ENCODE assay signal across 23 cellular contexts in genomic region chr13:101946411-101946810, GRCh38.
"Had no signal": no experiment of that assay in that cellular context is flagged by ENCODE, and none has a peak within 500 bp of the region (broad histone marks: within the 10 kb centered on the region; RNA-seq: fewer than 3 reads in every experiment).

No MANE protein-coding gene starts in this region.

- H3K9me3 Mint-ChIP-seq: activated naive CD8-positive, alpha-beta T cell treated with anti-CD3 and anti-CD28 coated beads, Interleukin-2, amount 50 U/mL, for 24 hours; central memory CD8-positive, alpha-beta T cell had no signal

- H3K36me3 Mint-ChIP-seq: activated CD4-positive, alpha-beta memory T cell treated with anti-CD3 and anti-CD28 coated beads for 36 hours; activated naive CD4-positive, alpha-beta T cell treated with anti-CD3 and anti-CD28 coated beads, Interleukin-2, amount 50 U/mL, for 72 hours; brain had no signal

- H3K27ac Mint-ChIP-seq: activated CD4-positive, alpha-beta memory T cell treated with anti-CD3 and anti-CD28 coated beads for 36 hours; activated CD4-positive, alpha-beta T cell treated with anti-CD3 and anti-CD28 coated beads, Interleukin-2, amount 10 ng/mL, durations not matched to agents 7 days and 5 days; activated naive CD4-positive, alpha-beta T cell treated with anti-CD3 and anti-CD28 coated beads, Interleukin-2, amount 50 U/mL, for 72 hours; activated naive CD8-positive, alpha-beta T cell treated with anti-CD3 and anti-CD28 coated beads, Interleukin-2, amount 50 U/mL, for 24 hours; brain; T-helper 17 cell had no signal

- DNase-seq: activated CD4-positive, alpha-beta memory T cell treated with anti-CD3 and anti-CD28 coated beads for 36 hours; activated CD4-positive, alpha-beta T cell treated with anti-CD3 and anti-CD28 coated beads, Interleukin-2, amount 10 ng/mL, durations not matched to agents 7 days and 5 days; activated CD4-positive, CD25-positive, alpha-beta regulatory T cell; activated CD8-positive, alpha-beta memory T cell treated with anti-CD3 and anti-CD28 coated beads for 24 hours; activated effector memory CD4-positive, alpha-beta T cell treated with anti-CD3 and anti-CD28 coated beads, Interleukin-2, amount 50 U/mL, for 16 hours; activated naive CD4-positive, alpha-beta T cell treated with Interleukin-2 at 50 U/mL for 16 hours; activated naive CD8-positive, alpha-beta T cell treated with anti-CD3 and anti-CD28 coated beads, Interleukin-2, amount 50 U/mL, for 24 hours; activated T-cell treated with anti-CD3 and anti-CD28 coated beads, Interleukin-2, amount 50 U/mL, for 4 hours; amniotic stem cell; Karpas-422; NCI-H1105 treated with DMSO at 0.1 percent for 48 hours; NCI-H1436 treated with DMSO at 0.1 percent for 48 hours; NCI-H1930; NCI-H2107; NCI-H526; NCI-H82; SJCRH30; T-helper 17 cell; T-helper 9 cell had no signal

- H3K27me3 Mint-ChIP-seq: activated CD4-positive, alpha-beta T cell treated with anti-CD3 and anti-CD28 coated beads, Interleukin-2, amount 10 ng/mL, durations not matched to agents 7 days and 5 days; brain had no signal

- H3K4me3 Mint-ChIP-seq: activated CD4-positive, alpha-beta memory T cell treated with anti-CD3 and anti-CD28 coated beads for 36 hours; activated CD4-positive, alpha-beta T cell treated with anti-CD3 and anti-CD28 coated beads, Interleukin-2, amount 10 ng/mL, durations not matched to agents 7 days and 5 days; activated naive CD8-positive, alpha-beta T cell treated with anti-CD3 and anti-CD28 coated beads, Interleukin-2, amount 50 U/mL, for 24 hours; activated T-cell treated with anti-CD3 and anti-CD28 coated beads, Interleukin-2, amount 50 U/mL, for 4 hours; brain; central memory CD8-positive, alpha-beta T cell; T-helper 17 cell had no signal

- H3K4me1 Mint-ChIP-seq: activated CD4-positive, alpha-beta T cell treated with anti-CD3 and anti-CD28 coated beads, Interleukin-2, amount 10 ng/mL, durations not matched to agents 7 days and 5 days; activated naive CD8-positive, alpha-beta T cell treated with anti-CD3 and anti-CD28 coated beads, Interleukin-2, amount 50 U/mL, for 24 hours; central memory CD8-positive, alpha-beta T cell; T-helper 17 cell had no signal

- H3K27ac ChIP-seq: SJCRH30, VCaP had no signal
